Comparison of ENCODE assay signal across 8 cellular contexts in the genomic region with DNA sequence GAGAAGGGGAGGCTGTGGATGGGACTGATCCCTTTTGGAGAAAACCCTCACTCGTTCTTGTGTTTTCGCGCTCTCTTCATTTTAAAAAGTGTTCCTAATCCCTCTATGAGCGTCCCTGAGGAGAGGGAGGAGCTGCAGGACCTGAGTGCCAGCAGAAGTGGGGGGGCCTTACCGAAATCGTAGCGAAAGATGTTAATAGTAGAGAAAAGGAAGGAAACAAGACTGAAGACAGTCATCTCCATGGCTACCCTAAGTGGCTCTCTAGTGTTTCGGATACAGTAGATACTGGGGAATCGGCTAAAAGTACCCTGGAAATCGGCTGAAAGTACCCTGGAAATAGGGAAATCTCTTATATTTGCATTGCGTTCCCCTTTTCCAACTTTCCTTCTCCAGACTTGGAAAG. TPM values are rescaled to one million over a fixed set of nuclear protein-coding genes. Genes with fewer than 3 reads are reported as not detected.
DNase-seq lines count a peak whose midpoint lies in the region; ATAC-seq and TF ChIP-seq lines count a peak whose summit lies in the region.

No MANE protein-coding gene starts in this region.

- 83 to 94% methylated on average over 5 to 8 of the region's 11 CpGs for WGBS in mesodermal cell (ENCODE audit: insufficient coverage in 2 of 2), 2 experiments

- in situ Hi-C loops in astrocyte of the spinal cord (cut with HindIII; ENCODE audit: low sequenced_read_pairs), result no loop called here

- ATAC-seq in GM19324 (IDR thresholded peaks at IDR 0.05; ENCODE audit: low FRiP score, unreplicated experiment), result peak; percentile 28
- ATAC-seq in HG03571 (IDR thresholded peaks at IDR 0.05; ENCODE audit: unreplicated experiment), result peak; percentile 29
- ATAC-seq in omental fat pad (ENCODE audit: low FRiP score), result no peak

- no peak for DNase-seq in astrocyte of the spinal cord (ENCODE audit: low read depth, low spot score)
- DNase-seq in SW480 (ENCODE audit: low spot score), result no peak
- DNase-seq in omental fat pad (ENCODE audit: low spot score), result no peak
- DNase-seq in stimulated activated CD4-positive, alpha-beta T cell treated with anti-CD3 and anti-CD28 coated beads, Interleukin-2, amount 100 ng/mL, for 48 hours, result no peak

- peaks cover 9% of the 10 kb centered on the region for H3K4me1 ChIP-seq in mesodermal cell (ENCODE audit: control insufficient read depth, insufficient read depth, low read length, poor library complexity, severe bottlenecking)

- H3K9me3 ChIP-seq in mesodermal cell (ENCODE audit: control insufficient read depth, low read length), result no peaks in the 10 kb centered on the region

- TF ChIP-seq CTCF in 22Rv1 (IDR thresholded peaks at IDR 0.05) (no peak), astrocyte of the spinal cord (IDR thresholded peaks at IDR 0.05; ENCODE audit: low read depth, low read length) (no peak), omental fat pad (IDR thresholded peaks at IDR 0.05) (no peak)

- peak overlapping the region; percentile 79 for H3K27ac ChIP-seq in 22Rv1
- peak overlapping the region; percentile 83 for H3K27ac ChIP-seq in mesodermal cell (ENCODE audit: low read depth, low read length, severe bottlenecking)

- H3K4me3 ChIP-seq in astrocyte of the spinal cord (ENCODE audit: low read depth, low read length) (peak overlapping the region; percentile 85), mesodermal cell (ENCODE audit: extremely low read depth, insufficient read depth, low read length, poor library complexity, severe bottlenecking) (peak overlapping the region; percentile 87)

- no peaks in the 10 kb centered on the region for H3K36me3 ChIP-seq in mesodermal cell (ENCODE audit: control insufficient read depth, insufficient read depth, low read length)

RNA-seq across cellular contexts. Expression of gene DSTYK, which starts 0.3 kb away (rescaled TPM):
- 7.4 TPM for polyA plus RNA-seq in mesodermal cell (2013, experiment 1 of 2)
- 6.4 TPM for polyA plus RNA-seq in mesodermal cell (2013, experiment 2 of 2)
- 10 to 100 TPM in 3 of 4 donors, 1 to 10 TPM in 1; 7.6 to 13.0 (median 11.4) TPM for total RNA-seq in omental fat pad

RNA-seq across cellular contexts. Expression of gene TMCC2, which starts 15.9 kb away (rescaled TPM):
- 4.9 TPM for polyA plus RNA-seq in mesodermal cell (2013, experiment 1 of 2)
- 3.9 TPM for polyA plus RNA-seq in mesodermal cell (2013, experiment 2 of 2)
- 1 to 10 TPM in 3 of 4 donors, under 1 TPM in 1; 0.96 to 4.9 (median 2.2) TPM for total RNA-seq in omental fat pad
